Comparison of ENCODE assay signal across 1 cellular context in the genomic region with DNA sequence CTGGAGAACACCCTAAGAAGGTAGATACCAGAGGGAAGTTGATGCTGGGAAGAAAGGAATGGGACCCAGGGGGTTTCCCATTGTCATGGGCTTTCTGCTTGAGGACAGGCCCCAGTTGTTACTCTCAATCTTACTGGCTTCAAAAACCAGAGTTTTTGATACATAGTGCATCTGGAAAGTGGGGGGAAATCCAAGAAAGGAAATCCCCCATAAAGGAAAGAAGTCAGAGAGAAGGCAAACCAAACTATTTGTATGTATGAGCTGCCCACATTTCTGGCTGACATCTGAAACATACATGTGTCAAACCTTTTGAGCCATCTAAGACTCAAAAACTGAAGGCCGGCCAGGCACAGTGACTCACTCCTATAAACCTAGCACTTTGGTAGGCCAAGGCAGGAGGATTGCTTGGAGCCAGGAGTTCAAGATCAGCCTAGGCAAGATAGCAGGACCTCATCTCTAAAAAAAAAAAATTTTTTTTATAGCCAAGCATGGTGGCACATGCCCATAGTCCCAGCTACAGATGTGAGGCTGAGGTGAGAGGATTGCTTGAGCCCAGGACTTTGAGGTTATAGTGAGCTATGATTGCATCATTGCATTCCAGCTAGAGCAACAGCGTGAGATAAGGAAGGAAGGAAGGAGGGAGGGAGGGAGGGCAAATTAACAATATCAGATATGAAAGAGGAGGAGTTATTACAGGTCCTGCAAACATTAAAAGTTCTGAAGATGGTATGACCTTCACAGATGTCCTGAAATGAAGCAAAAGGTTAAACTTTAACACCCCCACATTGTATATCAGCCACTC.
TF ChIP-seq lines count a peak whose summit lies in the region.

No MANE protein-coding gene starts in this region.

TF ChIP-seq in K562, 482 proteins besides CTCF, POLR2A, EP300 and RAD21 (continued from another document):
- TF ChIP-seq, protein P1, sequence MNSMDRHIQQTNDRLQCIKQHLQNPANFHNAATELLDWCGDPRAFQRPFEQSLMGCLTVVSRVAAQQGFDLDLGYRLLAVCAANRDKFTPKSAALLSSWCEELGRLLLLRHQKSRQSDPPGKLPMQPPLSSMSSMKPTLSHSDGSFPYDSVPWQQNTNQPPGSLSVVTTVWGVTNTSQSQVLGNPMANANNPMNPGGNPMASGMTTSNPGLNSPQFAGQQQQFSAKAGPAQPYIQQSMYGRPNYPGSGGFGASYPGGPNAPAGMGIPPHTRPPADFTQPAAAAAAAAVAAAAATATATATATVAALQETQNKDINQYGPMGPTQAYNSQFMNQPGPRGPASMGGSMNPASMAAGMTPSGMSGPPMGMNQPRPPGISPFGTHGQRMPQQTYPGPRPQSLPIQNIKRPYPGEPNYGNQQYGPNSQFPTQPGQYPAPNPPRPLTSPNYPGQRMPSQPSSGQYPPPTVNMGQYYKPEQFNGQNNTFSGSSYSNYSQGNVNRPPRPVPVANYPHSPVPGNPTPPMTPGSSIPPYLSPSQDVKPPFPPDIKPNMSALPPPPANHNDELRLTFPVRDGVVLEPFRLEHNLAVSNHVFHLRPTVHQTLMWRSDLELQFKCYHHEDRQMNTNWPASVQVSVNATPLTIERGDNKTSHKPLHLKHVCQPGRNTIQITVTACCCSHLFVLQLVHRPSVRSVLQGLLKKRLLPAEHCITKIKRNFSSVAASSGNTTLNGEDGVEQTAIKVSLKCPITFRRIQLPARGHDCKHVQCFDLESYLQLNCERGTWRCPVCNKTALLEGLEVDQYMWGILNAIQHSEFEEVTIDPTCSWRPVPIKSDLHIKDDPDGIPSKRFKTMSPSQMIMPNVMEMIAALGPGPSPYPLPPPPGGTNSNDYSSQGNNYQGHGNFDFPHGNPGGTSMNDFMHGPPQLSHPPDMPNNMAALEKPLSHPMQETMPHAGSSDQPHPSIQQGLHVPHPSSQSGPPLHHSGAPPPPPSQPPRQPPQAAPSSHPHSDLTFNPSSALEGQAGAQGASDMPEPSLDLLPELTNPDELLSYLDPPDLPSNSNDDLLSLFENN (IDR thresholded peaks at IDR 0.05; ENCODE audit: low read depth in 2 of 2, low read length in 2 of 2): no peak
- no peak for TF ChIP-seq MCM5 (IDR thresholded peaks at IDR 0.05; ENCODE audit: low read depth)
- TF ChIP-seq, protein P2, sequence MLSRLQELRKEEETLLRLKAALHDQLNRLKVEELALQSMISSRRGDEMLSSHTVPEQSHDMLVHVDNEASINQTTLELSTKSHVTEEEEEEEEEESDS (CRISPR knock-in tag; IDR thresholded peaks at IDR 0.05): no peak
- TF ChIP-seq, protein P3, sequence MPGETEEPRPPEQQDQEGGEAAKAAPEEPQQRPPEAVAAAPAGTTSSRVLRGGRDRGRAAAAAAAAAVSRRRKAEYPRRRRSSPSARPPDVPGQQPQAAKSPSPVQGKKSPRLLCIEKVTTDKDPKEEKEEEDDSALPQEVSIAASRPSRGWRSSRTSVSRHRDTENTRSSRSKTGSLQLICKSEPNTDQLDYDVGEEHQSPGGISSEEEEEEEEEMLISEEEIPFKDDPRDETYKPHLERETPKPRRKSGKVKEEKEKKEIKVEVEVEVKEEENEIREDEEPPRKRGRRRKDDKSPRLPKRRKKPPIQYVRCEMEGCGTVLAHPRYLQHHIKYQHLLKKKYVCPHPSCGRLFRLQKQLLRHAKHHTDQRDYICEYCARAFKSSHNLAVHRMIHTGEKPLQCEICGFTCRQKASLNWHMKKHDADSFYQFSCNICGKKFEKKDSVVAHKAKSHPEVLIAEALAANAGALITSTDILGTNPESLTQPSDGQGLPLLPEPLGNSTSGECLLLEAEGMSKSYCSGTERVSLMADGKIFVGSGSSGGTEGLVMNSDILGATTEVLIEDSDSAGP (CRISPR knock-in tag; IDR thresholded peaks at IDR 0.05): no peak
- no peak for TF ChIP-seq ZNF274 (IDR thresholded peaks at IDR 0.05; ENCODE audit: borderline replicate concordance, low read depth, low read length)
- peak; percentile 75; the same call in 1 of the 2 replicates for TF ChIP-seq HDAC8 (tag; IDR thresholded peaks at IDR 0.05)
- TF ChIP-seq, protein P4, sequence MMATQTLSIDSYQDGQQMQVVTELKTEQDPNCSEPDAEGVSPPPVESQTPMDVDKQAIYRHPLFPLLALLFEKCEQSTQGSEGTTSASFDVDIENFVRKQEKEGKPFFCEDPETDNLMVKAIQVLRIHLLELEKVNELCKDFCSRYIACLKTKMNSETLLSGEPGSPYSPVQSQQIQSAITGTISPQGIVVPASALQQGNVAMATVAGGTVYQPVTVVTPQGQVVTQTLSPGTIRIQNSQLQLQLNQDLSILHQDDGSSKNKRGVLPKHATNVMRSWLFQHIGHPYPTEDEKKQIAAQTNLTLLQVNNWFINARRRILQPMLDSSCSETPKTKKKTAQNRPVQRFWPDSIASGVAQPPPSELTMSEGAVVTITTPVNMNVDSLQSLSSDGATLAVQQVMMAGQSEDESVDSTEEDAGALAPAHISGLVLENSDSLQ (IDR thresholded peaks at IDR 0.05): no peak
- peak; percentile 63; the same call in 1 of the 2 replicates for TF ChIP-seq MTA1 (IDR thresholded peaks at IDR 0.05; ENCODE audit: borderline replicate concordance)
- 0 out of 4 replicates have a peak, but pooled peaks of 1 of the 2 experiments have one; percentile 14 for TF ChIP-seq HDAC1 (IDR thresholded peaks at IDR 0.05)
TF ChIP-seq in K562: peak in this region for 81.
